8 cellular contexts compared by ENCODE assay signal in genomic region chr7:130961128-130961601, GRCh38.
DNase-seq lines count a peak whose midpoint lies in the region; ATAC-seq and TF ChIP-seq lines count a peak whose summit lies in the region.

No MANE protein-coding gene starts in this region.

- H3K27ac ChIP-seq in GM23248 = peak overlapping the region; percentile 100

- peaks cover 11% of the 10 kb centered on the region; the same call in 1 of the 2 replicates for H3K36me3 ChIP-seq in GM23248 (ENCODE audit: low read depth)
- no peaks in the 10 kb centered on the region for H3K36me3 ChIP-seq in Loucy (ENCODE audit: insufficient read depth, low read length)

- peak overlapping the region; percentile 81 for H3K4me3 ChIP-seq in GM23248
- peak overlapping the region; percentile 74 for H3K4me3 ChIP-seq in Loucy (ENCODE audit: low read length, poor library complexity, severe bottlenecking)
- H3K4me3 ChIP-seq in fibroblast of pulmonary artery (replicated peaks; ENCODE audit: low read depth, low read length) = peak overlapping the region; percentile 10

- WGBS in GM23248 (ENCODE audit: low coverage in 1 of 2, low lambda C conversion rate in 2 of 2, missing lambda C conversion rate in 2 of 2), 2 experiments = 30 to 40% methylated on average over 9 of the region's 9 CpGs

- POLR2A ChIA-PET in activated CD8-positive, alpha-beta T cell treated with anti-CD3 and anti-CD28 coated beads for 36 hours (lab: Charles Lee) = interaction anchor here (0.7 to 18.8 kb wide), 23 partner anchors 8 to 368 kb away, joined by 3 to 322 read pairs (median 11); no protein-coding TSS in a partner anchor

- TF ChIP-seq POLR2A in GM10847 (IDR thresholded peaks at IDR 0.05; ENCODE audit: extremely low read depth, insufficient read length) = peak; percentile 92

- H3K27ac Mint-ChIP-seq in activated CD8-positive, alpha-beta T cell treated with anti-CD3 and anti-CD28 coated beads for 36 hours = peak overlapping the region; percentile 99

- CTCF ChIA-PET in activated CD8-positive, alpha-beta T cell treated with anti-CD3 and anti-CD28 coated beads for 36 hours (lab: Charles Lee) = interaction anchor here (0.9 to 3.7 kb wide), 10 partner anchors 9 to 108 kb away, joined by 3 to 17 read pairs (median 4); no protein-coding TSS in a partner anchor

- TF ChIP-seq CTCF in Loucy (conservative IDR thresholded peaks at IDR 0.05; ENCODE audit: low read length) = no peak
- no peak for TF ChIP-seq CTCF in activated CD8-positive, alpha-beta T cell treated with anti-CD3 and anti-CD28 coated beads for 36 hours (IDR thresholded peaks at IDR 0.05)
- no peak for TF ChIP-seq CTCF in fibroblast of pulmonary artery (IDR thresholded peaks at IDR 0.05; ENCODE audit: low read length, missing control alignments)

- H3K27me3 ChIP-seq in GM23248 (replicated peaks; ENCODE audit: insufficient read depth) (no peaks in the 10 kb centered on the region), Loucy (ENCODE audit: insufficient read depth, low read length, poor library complexity, severe bottlenecking) (no peaks in the 10 kb centered on the region)

- ATAC-seq in activated CD8-positive, alpha-beta T cell treated with anti-CD3 and anti-CD28 coated beads for 36 hours = peak; percentile 89

- in situ Hi-C loops in GM23248 (cut with MboI) = no loop called here

- H3K9me3 ChIP-seq in GM23248 (ENCODE audit: low read depth) (no peaks in the 10 kb centered on the region), Loucy (ENCODE audit: insufficient read depth, low read depth, low read length) (no peaks in the 10 kb centered on the region)

- no peaks in the 10 kb centered on the region for H3K9me3 Mint-ChIP-seq in activated CD8-positive, alpha-beta T cell treated with anti-CD3 and anti-CD28 coated beads for 36 hours

- H3F3A ChIP-seq in GM23248 (ENCODE audit: insufficient read depth) (peaks cover 70% of the 10 kb centered on the region), Loucy (ENCODE audit: low read depth) (no peaks in the 10 kb centered on the region)

- no peaks in the 10 kb centered on the region for H3K9me2 ChIP-seq in GM23248 (ENCODE audit: insufficient read depth)
- H3K9me2 ChIP-seq in Loucy (replicated peaks; ENCODE audit: low read depth, low read length) = no peaks in the 10 kb centered on the region

- H3K36me3 Mint-ChIP-seq in activated CD8-positive, alpha-beta T cell treated with anti-CD3 and anti-CD28 coated beads for 36 hours (ENCODE audit: low read depth) = peaks cover 60% of the 10 kb centered on the region

- DNase-seq in GM23248 (peak; percentile 85), fibroblast of pulmonary artery (ENCODE audit: low read depth) (peak; percentile 53), NCI-H82 (lab: John Stamatoyannopoulos, UW) (no peak), NCI-H69 (lab: John Stamatoyannopoulos, UW) (no peak)
- peak; percentile 91 for DNase-seq in activated CD8-positive, alpha-beta T cell treated with anti-CD3 and anti-CD28 coated beads for 36 hours
- DNase-seq in stimulated activated CD8-positive, alpha-beta memory T cell treated with anti-CD3 and anti-CD28 coated beads, Interleukin-15, amount 100 ng/mL, for 48 hours (ENCODE audit: low read depth in 2 of 2) = peak; percentile 59 to 66

- intact Hi-C loops in activated CD8-positive, alpha-beta T cell treated with anti-CD3 and anti-CD28 coated beads for 36 hours (cut with micrococcal nuclease) = loop anchor here (1.0 to 5.0 kb wide), 3 partner anchors 9 to 51 kb away; no protein-coding TSS in a partner anchor

- no peaks in the 10 kb centered on the region for H4K20me1 ChIP-seq in GM23248 (ENCODE audit: insufficient read depth)
- no peaks in the 10 kb centered on the region for H4K20me1 ChIP-seq in Loucy (ENCODE audit: insufficient read depth, low read length, poor library complexity, severe bottlenecking)

- H3K4me2 ChIP-seq in GM23248 (ENCODE audit: unreplicated experiment) = peak overlapping the region; percentile 99
- H3K4me2 ChIP-seq in Loucy (ENCODE audit: low read depth, low read length, poor library complexity, severe bottlenecking) = peak overlapping the region; percentile 93

- peaks cover 34% of the 10 kb centered on the region for H3K4me1 Mint-ChIP-seq in activated CD8-positive, alpha-beta T cell treated with anti-CD3 and anti-CD28 coated beads for 36 hours (ENCODE audit: low read depth)

- H3K79me2 ChIP-seq in GM23248 (ENCODE audit: insufficient read depth) = peaks cover 84% of the 10 kb centered on the region
- peaks cover 35% of the 10 kb centered on the region for H3K79me2 ChIP-seq in Loucy (ENCODE audit: insufficient read depth, low read length)

- H3K4me1 ChIP-seq in GM23248 (ENCODE audit: insufficient read depth) = peaks cover 71% of the 10 kb centered on the region
- H3K4me1 ChIP-seq in Loucy (ENCODE audit: insufficient read depth, low read length, poor library complexity, severe bottlenecking) = peaks cover 55% of the 10 kb centered on the region

- H2AFZ ChIP-seq in GM23248 (no peak overlapping the region), Loucy (ENCODE audit: low read length) (peak overlapping the region; percentile 20; the same call in 1 of the 2 replicates)

- H3K4me3 Mint-ChIP-seq in activated CD8-positive, alpha-beta T cell treated with anti-CD3 and anti-CD28 coated beads for 36 hours = no peak overlapping the region

- H3K9ac ChIP-seq in GM23248 (peak overlapping the region; percentile 97), Loucy (ENCODE audit: low read depth, low read length, poor library complexity, severe bottlenecking) (peak overlapping the region; percentile 87)

- no peaks in the 10 kb centered on the region for H3K27me3 Mint-ChIP-seq in activated CD8-positive, alpha-beta T cell treated with anti-CD3 and anti-CD28 coated beads for 36 hours

Comparison
In these comparisons a context has a peak if more than half of its experiments do, and no peak if none do; other contexts are left out.
1. DNase-seq: peak in GM23248 (single experiment), activated CD8-positive, alpha-beta T cell treated with anti-CD3 and anti-CD28 coated beads for 36 hours (single experiment), fibroblast of pulmonary artery (single experiment) and stimulated activated CD8-positive, alpha-beta memory T cell treated with anti-CD3 and anti-CD28 coated beads, Interleukin-15, amount 100 ng/mL, for 48 hours (2 of 2); none in NCI-H82 (single experiment) and NCI-H69 (single experiment).
2. H3K4me3 ChIP-seq: peak in every context shown above with its lines; median percentile 81 in GM23248; 74 in Loucy; 10 in fibroblast of pulmonary artery.